8 cellular contexts compared by ENCODE assay signal in genomic region chr1:32205401-32206370, GRCh38.
DNase-seq lines count a peak whose midpoint lies in the region; ATAC-seq lines count a peak whose summit lies in the region.

Gene IQCC (plus strand): TSS chr1:32205671. CDS start chr1:32205682, 11 bp downstream.

- DNase-seq in GM03348 (ENCODE audit: low spot score) (peak; percentile 96), NCI-H2227 treated with DMSO at 0.1 percent for 48 hours (lab: John Stamatoyannopoulos, UW) (peak; percentile 86), caudate nucleus (lab: John Stamatoyannopoulos, UW) (peak in 60 of 61 donors; percentile 16 to 90 (median 78)), inferior parietal cortex (ENCODE audit: extremely low spot score) (peak; percentile 90), smooth muscle cell of the brain vasculature (ENCODE audit: low read depth, low spot score) (peak; percentile 45)
- DNase-seq in activated CD4-positive, CD25-positive, alpha-beta regulatory T cell (lab: John Stamatoyannopoulos, UW) = peak; percentile 62 to 74 (median 68)

- ATAC-seq in HG02973 (IDR thresholded peaks at IDR 0.05; ENCODE audit: unreplicated experiment) (peak; percentile 45), HG03095 (IDR thresholded peaks at IDR 0.05; ENCODE audit: unreplicated experiment) (no peak)

- peak within 1 kb of the TSS; percentile 60 for H3K27ac ChIP-seq in caudate nucleus (ENCODE audit: low read depth, low read length)

Comparison
In these comparisons a context has a peak if more than half of its experiments do, and no peak if none do; other contexts are left out.
1. DNase-seq: peak in every context shown above with its lines; median percentile 96 in GM03348; 90 in inferior parietal cortex; 86 in NCI-H2227 treated with DMSO at 0.1 percent for 48 hours; 78 in caudate nucleus; 68 in activated CD4-positive, CD25-positive, alpha-beta regulatory T cell; 45 in smooth muscle cell of the brain vasculature.